ENCODE assay signal across 8 cellular contexts in the genomic region with DNA sequence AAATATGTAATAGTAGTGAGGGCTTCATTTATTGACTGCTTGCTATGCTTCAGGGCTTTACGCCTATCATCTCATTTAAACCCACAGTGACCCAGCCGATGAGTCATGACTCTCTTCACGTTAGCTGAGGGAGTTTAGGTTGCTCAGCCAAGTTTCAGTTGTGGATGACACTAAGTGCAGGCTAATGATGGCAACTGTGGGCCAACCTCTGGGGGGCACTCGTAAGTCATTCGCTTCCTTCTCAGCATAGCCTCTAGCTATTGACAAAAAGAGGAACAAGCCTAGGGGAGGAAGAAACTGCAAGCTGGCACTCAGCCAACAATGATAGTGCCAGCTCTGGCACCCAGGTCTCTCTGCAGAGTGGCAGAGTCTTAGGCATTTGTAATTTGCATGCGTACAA.
DNase-seq lines count a peak whose midpoint lies in the region; ATAC-seq and TF ChIP-seq lines count a peak whose summit lies in the region.

No MANE protein-coding gene starts in this region.

- no peak overlapping the region; the same call in 1 of the 2 replicates for H3K27ac ChIP-seq in C4-2B

- TF ChIP-seq CTCF in C4-2B (conservative IDR thresholded peaks at IDR 0.05): peak; percentile 31

- DNase-seq in SKM-1 (lab: John Stamatoyannopoulos, UW; ENCODE audit: unreplicated experiment) (peak; percentile 90), kidney glomerular epithelial cell (lab: John Stamatoyannopoulos, UW) (peak; percentile 20), NCI-H1092 treated with DMSO at 0.1 percent for 48 hours (lab: John Stamatoyannopoulos, UW) (no peak)
- peak; percentile 40 for DNase-seq in activated naive CD8-positive, alpha-beta T cell treated with anti-CD3 and anti-CD28 coated beads, Interleukin-2, amount 50 U/mL, for 16 hours (ENCODE audit: low read depth, low spot score)
- peak; percentile 27 to 28 for DNase-seq in stimulated activated CD8-positive, alpha-beta memory T cell treated with anti-CD3 and anti-CD28 coated beads, Interleukin-7, amount 100 ng/mL, for 1 hour (ENCODE audit: low read depth in 2 of 2)

- peak; percentile 81 for ATAC-seq in GM19397 (IDR thresholded peaks at IDR 0.05; ENCODE audit: unreplicated experiment)
- ATAC-seq in HG03439 (IDR thresholded peaks at IDR 0.05; ENCODE audit: unreplicated experiment): peak; percentile 92
